Comparison of ENCODE assay signal across 9 cellular contexts in genomic region chr1:206921772-206922265, GRCh38. TPM values are rescaled to one million over a fixed set of nuclear protein-coding genes. Genes with fewer than 3 reads are reported as not detected.
DNase-seq lines count a peak whose midpoint lies in the region; ATAC-seq and TF ChIP-seq lines count a peak whose summit lies in the region.
"Had no signal": no experiment of that assay in that cellular context is flagged by ENCODE, and none has a peak within 500 bp of the region (broad histone marks: within the 10 kb centered on the region; RNA-seq: fewer than 3 reads in every experiment).

FCMR (minus strand) TSS chr1:206921941; CDS start chr1:206921854, 87 bp downstream.

- H3K4me1 Mint-ChIP-seq in mesothelial cell of epicardium = no peaks in the 10 kb centered on the region

- peak within 1 kb of the TSS; percentile 3 for H3K4me3 ChIP-seq in urinary bladder (ENCODE audit: low read depth, low read length)
- H3K4me3 ChIP-seq in gastroesophageal sphincter = no peak within 1 kb of the TSS

- H3K27ac ChIP-seq in urinary bladder (ENCODE audit: low read depth) (no peak within 1 kb of the TSS), gastroesophageal sphincter (no peak within 1 kb of the TSS)

- H3K36me3 Mint-ChIP-seq in mesothelial cell of epicardium = no peaks in the 10 kb centered on the region

- TF ChIP-seq CTCF in gastroesophageal sphincter (IDR thresholded peaks at IDR 0.05) (no peak), mesothelial cell of epicardium (IDR thresholded peaks at IDR 0.05; ENCODE audit: unreplicated experiment) (no peak)

- no peaks in the 10 kb centered on the region for H3K4me1 ChIP-seq in urinary bladder (ENCODE audit: insufficient read depth)
- no peaks in the 10 kb centered on the region for H3K4me1 ChIP-seq in gastroesophageal sphincter

- H3K9me3 ChIP-seq in gastroesophageal sphincter = no peaks in the 10 kb centered on the region

- H3K27me3 Mint-ChIP-seq in mesothelial cell of epicardium (ENCODE audit: low read depth) = peaks cover 17% of the 10 kb centered on the region

- in situ Hi-C loops in SK-MEL-5 (cut with HindIII; ENCODE audit: low pct_unique_long_range_greater_than_20kb, low sequenced_read_pairs) = no loop called here

- ATAC-seq in gastroesophageal sphincter (no peak), GM19023 (IDR thresholded peaks at IDR 0.05; ENCODE audit: unreplicated experiment) (no peak)
- ATAC-seq: Panc1 had no signal

- H3K36me3 ChIP-seq in urinary bladder (ENCODE audit: insufficient read depth) = no peaks in the 10 kb centered on the region
- no peaks in the 10 kb centered on the region for H3K36me3 ChIP-seq in gastroesophageal sphincter

- TF ChIP-seq POLR2A in gastroesophageal sphincter (IDR thresholded peaks at IDR 0.05) = no peak

- peak; percentile 42 for DNase-seq in stimulated activated CD4-positive, alpha-beta T cell treated with anti-CD3 and anti-CD28 coated beads, Interleukin-15, amount 100 ng/mL, for 24 hours
- DNase-seq in stimulated activated CD4-positive, alpha-beta T cell treated with anti-CD3 and anti-CD28 coated beads, Interleukin-2, amount 100 ng/mL, for 24 hours = no peak
- DNase-seq in SK-MEL-5 (ENCODE audit: low read depth, low spot score) (peak; percentile 19), globus pallidus (ENCODE audit: low spot score) (peak; percentile 54), mesothelial cell of epicardium (ENCODE audit: low spot score in 2 of 2, unreplicated experiment in 2 of 2) (no peak)

- H3K9me3 Mint-ChIP-seq in mesothelial cell of epicardium = no peaks in the 10 kb centered on the region

- H3K27ac Mint-ChIP-seq in mesothelial cell of epicardium = no peak within 1 kb of the TSS

- 56% methylated on average over 7 of the region's 7 CpGs for WGBS in urinary bladder
- 55 to 69% methylated on average over 5 to 6 of the region's 7 CpGs for WGBS in gastroesophageal sphincter (ENCODE audit: low coverage in 1 of 2), 2 donors

- H3K27me3 ChIP-seq in gastroesophageal sphincter = no peaks in the 10 kb centered on the region

- TF ChIP-seq EP300 in gastroesophageal sphincter (IDR thresholded peaks at IDR 0.05) = no peak

- no peak within 1 kb of the TSS for H3K4me3 Mint-ChIP-seq in mesothelial cell of epicardium

RNA-seq across cellular contexts. Expression of gene FCMR, which starts in this region (rescaled TPM):
- total RNA-seq in SK-MEL-5 (2014; rRNA removed; shearing (Covaris generic)) = 1.7 and 2.8 TPM in 2 replicates
- 2.2 and 4.8 TPM in 2 replicates for polyA plus RNA-seq in SK-MEL-5 (2015; cell fraction: cytosol; rRNA removed)
- 0.66 and 1.8 TPM in 2 replicates for polyA plus RNA-seq in SK-MEL-5 (2015; cell fraction: nucleus; rRNA removed)
- total RNA-seq in urinary bladder (0.95 TPM), gastroesophageal sphincter (1 to 10 TPM in 3 of 4 donors, not detected in 1; 1.0 to 4.1 (median 1.6) TPM), mesothelial cell of epicardium (not detected in 3 replicates)
- polyA plus RNA-seq in urinary bladder = 6.1 TPM

Comparison
In these comparisons a context has a peak if more than half of its experiments do, and no peak if none do; other contexts are left out.
1. DNase-seq: peak in stimulated activated CD4-positive, alpha-beta T cell treated with anti-CD3 and anti-CD28 coated beads, Interleukin-15, amount 100 ng/mL, for 24 hours (single experiment), SK-MEL-5 (single experiment) and globus pallidus (single experiment); none in stimulated activated CD4-positive, alpha-beta T cell treated with anti-CD3 and anti-CD28 coated beads, Interleukin-2, amount 100 ng/mL, for 24 hours (0 of 2) and mesothelial cell of epicardium (0 of 2).